Comparison of ENCODE assay signal across 39 cellular contexts in the genomic region with DNA sequence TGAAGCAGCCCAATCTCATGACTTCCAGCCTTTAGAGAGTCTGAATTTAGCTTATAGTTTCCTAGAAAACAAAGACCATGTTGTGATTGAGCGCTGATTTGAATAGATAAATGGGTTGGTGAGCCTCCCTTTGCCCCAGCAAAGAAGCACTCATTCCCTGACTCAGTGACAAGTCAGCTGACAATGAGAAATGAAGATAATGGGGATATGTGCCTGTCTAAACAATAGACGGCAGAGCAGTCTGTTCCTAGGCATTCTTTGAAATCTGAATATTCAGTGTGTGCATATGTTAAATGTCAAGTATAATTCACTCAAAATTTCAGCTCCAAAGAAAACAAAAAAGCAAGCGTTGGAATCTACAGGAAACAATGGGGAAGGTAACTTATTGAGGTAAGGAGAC. TPM values are rescaled to one million over a fixed set of nuclear protein-coding genes. Genes with fewer than 3 reads are reported as not detected.
"Had no signal": no experiment of that assay in that cellular context is flagged by ENCODE, and none has a peak within 500 bp of the region (broad histone marks: within the 10 kb centered on the region; RNA-seq: fewer than 3 reads in every experiment).

No MANE protein-coding gene starts in this region.

- H3K4me3 ChIP-seq: adrenal gland, body of pancreas, colonic mucosa, esophagus squamous epithelium, gastroesophageal sphincter had no signal

- FAIRE-seq: endometrium, endothelial cell of umbilical vein had no signal

- H3K4me1 Mint-ChIP-seq: activated B cell treated with CpG ODN at 0.5 μM for 24 hours; activated CD4-positive, alpha-beta T cell treated with anti-CD3 and anti-CD28 coated beads, Interleukin-2, amount 10 ng/mL, durations not matched to agents 24 days and 14 days; activated CD8-positive, alpha-beta memory T cell treated with anti-CD3 and anti-CD28 coated beads, Interleukin-2, amount 10 ng/mL, durations not matched to agents 7 days and 5 days; activated naive CD4-positive, alpha-beta T cell treated with anti-CD3 and anti-CD28 coated beads, Interleukin-2, amount 50 U/mL, for 24 hours; activated naive CD8-positive, alpha-beta T cell treated with anti-CD3 and anti-CD28 coated beads for 36 hours; activated naive CD8-positive, alpha-beta T cell treated with anti-CD3 and anti-CD28 coated beads, Interleukin-2, amount 50 U/mL, for 24 hours; T-helper 17 cell had no signal

- DNase-seq: activated B cell treated with CpG ODN at 0.5 μM for 24 hours; activated CD4-positive, alpha-beta memory T cell treated with anti-CD3 and anti-CD28 coated beads for 36 hours; activated CD4-positive, alpha-beta T cell treated with anti-CD3 and anti-CD28 coated beads, Interleukin-2, amount 10 ng/mL, durations not matched to agents 24 days and 14 days; activated CD8-positive, alpha-beta memory T cell treated with anti-CD3 and anti-CD28 coated beads, Interleukin-2, amount 10 ng/mL, durations not matched to agents 7 days and 5 days; activated CD8-positive, alpha-beta memory T cell treated with anti-CD3 and anti-CD28 coated beads, Interleukin-2, amount 50 U/mL, for 4 hours; activated CD8-positive, alpha-beta T cell treated with anti-CD3 and anti-CD28 coated beads, Interleukin-2, amount 10 ng/mL, durations not matched to agents 7 days and 5 days; activated effector memory CD4-positive, alpha-beta T cell treated with anti-CD3 and anti-CD28 coated beads, Interleukin-2, amount 50 U/mL, for 16 hours; activated naive CD4-positive, alpha-beta T cell treated with anti-CD3 and anti-CD28 coated beads for 36 hours; activated naive CD8-positive, alpha-beta T cell treated with anti-CD3 and anti-CD28 coated beads for 36 hours; activated naive CD8-positive, alpha-beta T cell treated with anti-CD3 and anti-CD28 coated beads, Interleukin-2, amount 50 U/mL, for 24 hours; activated T-cell treated with anti-CD3 and anti-CD28 coated beads, Interleukin-2, amount 50 U/mL, for 1 hour; activated T-cell treated with anti-CD3 and anti-CD28 coated beads, Interleukin-2, amount 50 U/mL, for 48 hours; adrenal gland; amygdala; aorta; body of pancreas; colonic mucosa; effector CD8-positive, alpha-beta T cell; esophagus squamous epithelium; foreskin melanocyte; T-helper 1 cell; T-helper 17 cell; T1000; WERI-Rb-1 had no signal

- H3K9me3 ChIP-seq: adrenal gland, body of pancreas, colonic mucosa, esophagus squamous epithelium, gastroesophageal sphincter had no signal

- H3K27me3 ChIP-seq: adrenal gland, body of pancreas, colonic mucosa, esophagus squamous epithelium had no signal

- H3K36me3 ChIP-seq: adrenal gland, colonic mucosa, esophagus squamous epithelium, gastroesophageal sphincter, WERI-Rb-1 had no signal

- H3K36me3 Mint-ChIP-seq: activated CD4-positive, alpha-beta memory T cell treated with anti-CD3 and anti-CD28 coated beads for 36 hours; activated CD8-positive, alpha-beta memory T cell treated with anti-CD3 and anti-CD28 coated beads, Interleukin-2, amount 10 ng/mL, durations not matched to agents 7 days and 5 days; activated naive CD4-positive, alpha-beta T cell treated with anti-CD3 and anti-CD28 coated beads, Interleukin-2, amount 50 U/mL, for 24 hours; activated naive CD8-positive, alpha-beta T cell treated with anti-CD3 and anti-CD28 coated beads for 36 hours had no signal

- H3K27me3 Mint-ChIP-seq: activated CD4-positive, alpha-beta memory T cell treated with anti-CD3 and anti-CD28 coated beads for 36 hours; activated CD4-positive, alpha-beta T cell treated with anti-CD3 and anti-CD28 coated beads, Interleukin-2, amount 10 ng/mL, durations not matched to agents 24 days and 14 days; activated CD8-positive, alpha-beta memory T cell treated with anti-CD3 and anti-CD28 coated beads, Interleukin-2, amount 10 ng/mL, durations not matched to agents 7 days and 5 days; activated naive CD8-positive, alpha-beta T cell treated with anti-CD3 and anti-CD28 coated beads for 36 hours had no signal

- H3K4me3 Mint-ChIP-seq: activated B cell treated with CpG ODN at 0.5 μM for 24 hours; activated CD4-positive, alpha-beta memory T cell treated with anti-CD3 and anti-CD28 coated beads for 36 hours; activated CD4-positive, alpha-beta T cell treated with anti-CD3 and anti-CD28 coated beads, Interleukin-2, amount 10 ng/mL, durations not matched to agents 24 days and 14 days; activated CD8-positive, alpha-beta memory T cell treated with anti-CD3 and anti-CD28 coated beads, Interleukin-2, amount 10 ng/mL, durations not matched to agents 7 days and 5 days; activated CD8-positive, alpha-beta T cell treated with anti-CD3 and anti-CD28 coated beads, Interleukin-2, amount 10 ng/mL, durations not matched to agents 7 days and 5 days; activated naive CD4-positive, alpha-beta T cell treated with anti-CD3 and anti-CD28 coated beads for 36 hours; activated naive CD4-positive, alpha-beta T cell treated with anti-CD3 and anti-CD28 coated beads, Interleukin-2, amount 50 U/mL, for 24 hours; activated naive CD8-positive, alpha-beta T cell treated with anti-CD3 and anti-CD28 coated beads for 36 hours; activated naive CD8-positive, alpha-beta T cell treated with anti-CD3 and anti-CD28 coated beads, Interleukin-2, amount 50 U/mL, for 24 hours; activated T-helper 1 cell treated with anti-CD3 and anti-CD28 coated beads, Interleukin-12 subunit alpha, Interleukin-12 subunit beta, Interleukin-2, Interleukin-4 antibody, amounts not matched to agents 30 ng/mL and 10 ng/mL and 1 ng/mL, durations not matched to agents 14 hours and 24 hours and 36 hours; T-helper 17 cell; T-helper 2 cell treated with Interferon-gamma antibody and Interleukin-4, amounts not matched to agents 5 μg/mL and 100 μg/mL, for 36 hours had no signal

- H3K9me3 Mint-ChIP-seq: activated B cell treated with CpG ODN at 0.5 μM for 24 hours; activated CD4-positive, alpha-beta memory T cell treated with anti-CD3 and anti-CD28 coated beads for 36 hours; activated CD4-positive, alpha-beta T cell treated with anti-CD3 and anti-CD28 coated beads, Interleukin-2, amount 10 ng/mL, durations not matched to agents 24 days and 14 days; activated naive CD4-positive, alpha-beta T cell treated with anti-CD3 and anti-CD28 coated beads for 36 hours; activated naive CD4-positive, alpha-beta T cell treated with anti-CD3 and anti-CD28 coated beads, Interleukin-2, amount 50 U/mL, for 24 hours; activated naive CD8-positive, alpha-beta T cell treated with anti-CD3 and anti-CD28 coated beads for 36 hours; activated naive CD8-positive, alpha-beta T cell treated with anti-CD3 and anti-CD28 coated beads, Interleukin-2, amount 50 U/mL, for 24 hours; activated T-helper 1 cell treated with anti-CD3 and anti-CD28 coated beads, Interleukin-12 subunit alpha, Interleukin-12 subunit beta, Interleukin-2, Interleukin-4 antibody, amounts not matched to agents 30 ng/mL and 10 ng/mL and 1 ng/mL, durations not matched to agents 14 hours and 24 hours and 36 hours; activated T-helper 2 cell treated with anti-CD3 and anti-CD28 coated beads, Interferon-gamma antibody, Interleukin-2, Interleukin-4, amounts not matched to agents 10 μg/mL and 5 μg/mL and 100 μg/mL, durations not matched to agents 14 hours and 24 hours and 36 hours; T-helper 2 cell treated with Interferon-gamma antibody and Interleukin-4, amounts not matched to agents 5 μg/mL and 100 μg/mL, for 36 hours had no signal

- H3K4me1 ChIP-seq: adrenal gland, body of pancreas, colonic mucosa, esophagus squamous epithelium, gastroesophageal sphincter had no signal

- H3K27ac Mint-ChIP-seq: activated B cell treated with CpG ODN at 0.5 μM for 24 hours; activated CD4-positive, alpha-beta memory T cell treated with anti-CD3 and anti-CD28 coated beads for 36 hours; activated CD4-positive, alpha-beta T cell treated with anti-CD3 and anti-CD28 coated beads, Interleukin-2, amount 10 ng/mL, durations not matched to agents 24 days and 14 days; activated CD8-positive, alpha-beta memory T cell treated with anti-CD3 and anti-CD28 coated beads, Interleukin-2, amount 10 ng/mL, durations not matched to agents 7 days and 5 days; activated CD8-positive, alpha-beta T cell treated with anti-CD3 and anti-CD28 coated beads, Interleukin-2, amount 10 ng/mL, durations not matched to agents 7 days and 5 days; activated naive CD4-positive, alpha-beta T cell treated with anti-CD3 and anti-CD28 coated beads for 36 hours; activated naive CD4-positive, alpha-beta T cell treated with anti-CD3 and anti-CD28 coated beads, Interleukin-2, amount 50 U/mL, for 24 hours; activated naive CD8-positive, alpha-beta T cell treated with anti-CD3 and anti-CD28 coated beads for 36 hours; activated naive CD8-positive, alpha-beta T cell treated with anti-CD3 and anti-CD28 coated beads, Interleukin-2, amount 50 U/mL, for 24 hours; activated T-helper 1 cell treated with anti-CD3 and anti-CD28 coated beads, Interleukin-12 subunit alpha, Interleukin-12 subunit beta, Interleukin-2, Interleukin-4 antibody, amounts not matched to agents 30 ng/mL and 10 ng/mL and 1 ng/mL, durations not matched to agents 14 hours and 24 hours and 36 hours; activated T-helper 2 cell treated with anti-CD3 and anti-CD28 coated beads, Interferon-gamma antibody, Interleukin-2, Interleukin-4, amounts not matched to agents 10 μg/mL and 5 μg/mL and 100 μg/mL, durations not matched to agents 14 hours and 24 hours and 36 hours; T-helper 17 cell; T-helper 2 cell treated with Interferon-gamma antibody and Interleukin-4, amounts not matched to agents 5 μg/mL and 100 μg/mL, for 36 hours had no signal

- ATAC-seq: activated CD4-positive, CD25-positive, alpha-beta regulatory T cell treated with anti-CD3 and anti-CD28 coated beads, Interleukin-2, amount 50 U/mL, for 24 hours; activated CD8-positive, alpha-beta memory T cell treated with anti-CD3 and anti-CD28 coated beads, Interleukin-2, amount 10 ng/mL, durations not matched to agents 7 days and 5 days; activated CD8-positive, alpha-beta T cell treated with anti-CD3 and anti-CD28 coated beads, Interleukin-2, amount 10 ng/mL, durations not matched to agents 7 days and 5 days; activated naive CD8-positive, alpha-beta T cell treated with anti-CD3 and anti-CD28 coated beads, Interleukin-2, amount 50 U/mL, for 24 hours; body of pancreas; gastroesophageal sphincter; T-helper 17 cell had no signal

- H3K27ac ChIP-seq: adrenal gland, body of pancreas, colonic mucosa, epithelial cell of prostate, esophagus squamous epithelium, gastroesophageal sphincter, WERI-Rb-1 had no signal

RNA-seq across cellular contexts. Expression of a gene that starts 34.8 kb away (rescaled TPM):
- total RNA-seq: activated B cell treated with CpG ODN at 0.5 μM for 24 hours; activated CD4-positive, alpha-beta memory T cell treated with anti-CD3 and anti-CD28 coated beads for 36 hours; activated CD4-positive, alpha-beta T cell treated with anti-CD3 and anti-CD28 coated beads, Interleukin-2, amount 10 ng/mL, durations not matched to agents 24 days and 14 days; activated CD8-positive, alpha-beta memory T cell treated with anti-CD3 and anti-CD28 coated beads for 36 hours; activated CD8-positive, alpha-beta memory T cell treated with anti-CD3 and anti-CD28 coated beads, Interleukin-2, amount 10 ng/mL, durations not matched to agents 7 days and 5 days; activated CD8-positive, alpha-beta T cell treated with anti-CD3 and anti-CD28 coated beads, Interleukin-2, amount 10 ng/mL, durations not matched to agents 7 days and 5 days; activated naive CD4-positive, alpha-beta T cell treated with anti-CD3 and anti-CD28 coated beads for 36 hours; activated naive CD8-positive, alpha-beta T cell treated with anti-CD3 and anti-CD28 coated beads for 36 hours; activated T-helper 1 cell treated with anti-CD3 and anti-CD28 coated beads, Interleukin-12 subunit alpha, Interleukin-12 subunit beta, Interleukin-2, Interleukin-4 antibody, amounts not matched to agents 30 ng/mL and 10 ng/mL and 1 ng/mL, durations not matched to agents 14 hours and 24 hours and 36 hours; activated T-helper 2 cell treated with anti-CD3 and anti-CD28 coated beads, Interferon-gamma antibody, Interleukin-2, Interleukin-4, amounts not matched to agents 10 μg/mL and 5 μg/mL and 100 μg/mL, durations not matched to agents 14 hours and 24 hours and 36 hours; adrenal gland; aorta; body of pancreas; colonic mucosa; dermis microvascular lymphatic vessel endothelial cell; endothelial cell of umbilical vein; esophagus squamous epithelium; fibroblast of lung; fibroblast of villous mesenchyme; gastroesophageal sphincter; glomerular endothelial cell; T-helper 17 cell had no signal
- polyA plus RNA-seq: adrenal gland, aorta, endothelial cell of umbilical vein, esophagus, fibroblast of lung had no signal
